ENCODE assay signal across 12 cellular contexts in the genomic region with DNA sequence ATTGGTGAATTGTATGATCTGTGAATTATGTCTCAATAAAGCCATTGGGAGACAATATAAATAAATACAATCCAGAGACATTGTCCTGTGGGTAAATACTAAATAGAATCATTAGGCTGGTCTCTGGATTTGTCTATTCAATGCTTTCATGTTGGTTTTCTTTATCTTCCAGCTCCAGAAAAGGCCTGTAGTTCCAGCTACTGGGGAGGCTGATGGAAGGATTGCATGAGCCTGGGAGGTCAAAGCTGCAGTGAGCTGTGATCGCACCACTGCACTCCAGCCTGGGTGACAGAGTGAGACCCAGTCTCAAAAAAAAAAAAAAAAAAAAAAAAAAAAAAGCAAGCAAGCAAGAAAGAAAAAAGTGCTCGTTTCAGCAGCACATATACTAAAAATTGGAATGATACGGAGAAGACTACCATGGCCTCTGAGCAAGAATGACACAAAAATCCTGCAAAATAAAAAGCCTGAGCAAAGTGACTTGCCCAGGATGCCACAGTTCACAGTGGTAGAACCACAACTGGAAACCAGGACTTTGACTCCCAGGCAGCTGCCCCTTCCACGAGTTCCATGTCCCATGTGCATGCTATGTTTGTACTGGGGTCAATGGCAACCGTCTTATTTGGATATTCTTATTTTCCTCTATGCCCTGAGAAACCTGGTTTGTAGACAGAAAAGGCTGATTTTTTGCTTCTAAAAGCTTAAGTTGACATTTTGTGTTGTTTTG. TPM values are rescaled to one million over a fixed set of nuclear protein-coding genes. Genes with fewer than 3 reads are reported as not detected.
DNase-seq lines count a peak whose midpoint lies in the region; ATAC-seq lines count a peak whose summit lies in the region.
"Had no signal": no experiment of that assay in that cellular context is flagged by ENCODE, and none has a peak within 500 bp of the region (broad histone marks: within the 10 kb centered on the region; RNA-seq: fewer than 3 reads in every experiment).

No MANE protein-coding gene starts in this region.

- no peak overlapping the region for H3K23ac ChIP-seq in neuronal stem cell (ENCODE audit: low read depth, low read length, poor library complexity)

- H3K9me3 ChIP-seq in Karpas-422 (ENCODE audit: low read length) (no peaks in the 10 kb centered on the region), neuronal stem cell (replicated peaks in 1 of 2; ENCODE audit: control insufficient read depth in 2 of 2, insufficient read depth in 1 of 2, low read depth in 1 of 2, low read length in 2 of 2) (no peaks in the 10 kb centered on the region)
- H3K9me3 ChIP-seq: tibial nerve had no signal

- H3K4ac ChIP-seq in neuronal stem cell (ENCODE audit: low read length) = no peak overlapping the region

- H2BK120ac ChIP-seq in neuronal stem cell (ENCODE audit: low read depth, low read length) = no peak overlapping the region

- H2BK5ac ChIP-seq in neuronal stem cell (ENCODE audit: low read length) = no peak overlapping the region

- ATAC-seq in GM18858 (IDR thresholded peaks at IDR 0.05; ENCODE audit: unreplicated experiment) (peak; percentile 1), HG02610 (IDR thresholded peaks at IDR 0.05; ENCODE audit: unreplicated experiment) (peak; percentile 13)

- DNase-seq in Karpas-422 (no peak), neuronal stem cell (ENCODE audit: low spot score) (no peak), globus pallidus (ENCODE audit: low spot score) (no peak), NCI-H146 treated with DMSO at 0.1 percent for 48 hours (lab: John Stamatoyannopoulos, UW; ENCODE audit: unreplicated experiment) (no peak)
- no peak for DNase-seq in activated CD8-positive, alpha-beta memory T cell treated with anti-CD3 and anti-CD28 coated beads for 24 hours
- DNase-seq in activated CD4-positive, alpha-beta T cell treated with anti-CD3 and anti-CD28 coated beads, Interleukin-2, amount 50 U/mL, for 4 hours = no peak
- DNase-seq: hippocampal formation; stimulated activated CD4-positive, alpha-beta T cell treated with anti-CD3 and anti-CD28 coated beads, Interleukin-4, amount 100 ng/mL, for 24 hours; T-helper 1 cell had no signal

- H4K8ac ChIP-seq in neuronal stem cell (ENCODE audit: low read depth, low read length) = no peak overlapping the region

- H4K91ac ChIP-seq in neuronal stem cell (ENCODE audit: low read depth, low read length, poor library complexity) = no peak overlapping the region

- H3K36me3 ChIP-seq in Karpas-422 (ENCODE audit: insufficient read depth, low read length) = no peaks in the 10 kb centered on the region
- no peaks in the 10 kb centered on the region for H3K36me3 ChIP-seq in neuronal stem cell (replicated peaks in 1 of 2; ENCODE audit: control insufficient read depth in 2 of 2, insufficient read depth in 2 of 2, low read length in 2 of 2)
- H3K36me3 ChIP-seq: tibial nerve had no signal

- H3K79me1 ChIP-seq in neuronal stem cell (ENCODE audit: low read depth, low read length) = no peaks in the 10 kb centered on the region

- no peak overlapping the region for H3K14ac ChIP-seq in neuronal stem cell (ENCODE audit: low read length)

- no peak overlapping the region for H2AK5ac ChIP-seq in neuronal stem cell (ENCODE audit: low read depth, low read length)

- H2BK15ac ChIP-seq in neuronal stem cell (ENCODE audit: low read length) = no peak overlapping the region

- no peak overlapping the region for H3K9ac ChIP-seq in Karpas-422 (ENCODE audit: low read length)
- no peak overlapping the region for H3K9ac ChIP-seq in neuronal stem cell (ENCODE audit: low read depth, low read length, poor library complexity)

- H3K4me2 ChIP-seq in Karpas-422 (ENCODE audit: low read depth, low read length, poor library complexity, severe bottlenecking) (peak overlapping the region; percentile 32), neuronal stem cell (ENCODE audit: insufficient read depth, low read length, poor library complexity, severe bottlenecking) (no peak overlapping the region)

- no peaks in the 10 kb centered on the region for H4K20me1 ChIP-seq in Karpas-422 (ENCODE audit: insufficient read depth, low read depth, low read length)

- no peak overlapping the region for H2BK12ac ChIP-seq in neuronal stem cell (ENCODE audit: low read length)

- WGBS in neuronal stem cell (ENCODE audit: extremely low coverage in 2 of 2, insufficient read length in 2 of 2, insufficient replicate concordance in 1 of 2), 2 donors = no CpG with 5 or more reads among the region's 5 CpGs

- H3K9me2 ChIP-seq in Karpas-422 (replicated peaks; ENCODE audit: insufficient read depth, low read length) = no peaks in the 10 kb centered on the region

- H2AFZ ChIP-seq in Karpas-422 (ENCODE audit: low read length) (no peak overlapping the region), neuronal stem cell (ENCODE audit: low read length) (peak overlapping the region; percentile 30)

- H3K4me3 ChIP-seq in Karpas-422 (ENCODE audit: low read length) (no peak overlapping the region), neuronal stem cell (ENCODE audit: low read length in 2 of 2) (no peak overlapping the region)
- H3K4me3 ChIP-seq: tibial nerve had no signal

- H3K27me3 ChIP-seq in Karpas-422 (ENCODE audit: low read length) (no peaks in the 10 kb centered on the region), neuronal stem cell (ENCODE audit: control insufficient read depth in 3 of 3, insufficient read depth in 3 of 3, low read depth in 1 of 3, low read length in 3 of 3) (peaks cover 0 to 48% (median 0%) of the 10 kb centered on the region in 3 experiments)

- H3K4me1 ChIP-seq in Karpas-422 (ENCODE audit: low read length) (peaks cover 25% of the 10 kb centered on the region), neuronal stem cell (ENCODE audit: control insufficient read depth in 2 of 2, insufficient read depth in 1 of 2, low read depth in 1 of 2, low read length in 2 of 2) (peaks cover 7 to 13% of the 10 kb centered on the region in 2 donors)

- H3K79me2 ChIP-seq in Karpas-422 (ENCODE audit: low read length) = no peaks in the 10 kb centered on the region

- no peak overlapping the region for H3K18ac ChIP-seq in neuronal stem cell (ENCODE audit: low read length)

- H3K27ac ChIP-seq in Karpas-422 (ENCODE audit: low read length) (no peak overlapping the region), neuronal stem cell (replicated peaks; ENCODE audit: low read length) (no peak overlapping the region)
- H3K27ac ChIP-seq: tibial nerve had no signal

RNA-seq across cellular contexts. Expression of a gene that starts 33.6 kb away (rescaled TPM):
- total RNA-seq in Karpas-422 (2014; rRNA removed; shearing (Covaris generic); ENCODE audit: low replicate concordance) = not detected in 2 replicates
- 0.20 TPM for polyA plus RNA-seq in neuronal stem cell (2013, experiment 1 of 2)
- 0.54 TPM for polyA plus RNA-seq in neuronal stem cell (2013, experiment 2 of 2)
